In the genomic region with DNA sequence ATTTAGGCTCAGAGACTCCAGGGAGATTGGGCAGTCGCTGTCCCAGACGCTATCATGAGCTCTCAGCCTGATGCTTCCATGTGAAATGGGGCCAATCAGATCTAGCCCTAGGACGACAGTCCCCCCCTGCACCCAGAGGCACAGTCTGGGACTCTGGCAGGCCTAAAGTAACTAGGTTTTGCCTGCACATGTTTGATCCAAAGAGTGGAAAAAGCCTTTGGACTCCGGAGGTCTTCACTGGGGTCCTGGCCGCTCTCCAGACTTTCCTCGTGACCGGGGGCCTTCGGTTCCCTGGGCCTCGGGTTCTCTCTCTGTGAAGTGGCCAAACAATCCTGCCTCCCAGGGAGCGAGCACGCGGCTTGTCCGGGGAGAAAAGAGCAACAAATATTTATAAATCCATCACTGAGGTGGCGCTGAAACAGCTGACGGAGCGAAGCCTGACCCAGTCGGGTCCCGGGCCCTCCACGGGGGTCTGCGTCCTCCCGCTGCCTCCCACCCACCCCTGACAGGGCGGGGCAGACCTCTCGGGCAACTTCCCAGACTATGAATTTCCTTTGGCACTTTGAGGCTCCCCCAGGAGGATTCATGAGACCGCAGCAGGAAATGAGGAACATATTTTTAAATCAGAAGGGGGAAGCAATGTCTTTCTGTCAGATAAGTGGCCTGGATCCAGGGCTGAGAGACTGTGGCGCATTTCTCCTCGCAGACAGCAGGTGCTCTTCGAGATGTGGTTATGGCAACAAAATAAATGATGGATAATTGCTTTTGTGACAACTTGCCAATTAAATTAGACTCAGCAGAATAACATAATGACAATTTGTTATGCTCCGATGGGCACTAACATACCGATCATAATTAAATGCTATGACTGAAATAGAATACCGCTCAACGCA, we compare ENCODE assay signal across 8 cellular contexts. TPM values are rescaled to one million over a fixed set of nuclear protein-coding genes. Genes with fewer than 3 reads are reported as not detected.
DNase-seq lines count a peak whose midpoint lies in the region; ATAC-seq lines count a peak whose summit lies in the region.

No MANE protein-coding gene starts in this region.

- no peak for ATAC-seq in GM18907 (IDR thresholded peaks at IDR 0.05; ENCODE audit: unreplicated experiment)
- ATAC-seq in HG02981 (IDR thresholded peaks at IDR 0.05; ENCODE audit: unreplicated experiment), result no peak
- ATAC-seq in GM21529 (IDR thresholded peaks at IDR 0.05; ENCODE audit: unreplicated experiment), result no peak
- ATAC-seq in HG02610 (IDR thresholded peaks at IDR 0.05; ENCODE audit: unreplicated experiment), result no peak

- peak overlapping the region; percentile 49 for H3K27ac ChIP-seq in cingulate gyrus (ENCODE audit: low read depth, low read length)

- peak; percentile 71 for DNase-seq in G401 (ENCODE audit: low spot score)
- DNase-seq in NCI-H2196 (lab: John Stamatoyannopoulos, UW; ENCODE audit: unreplicated experiment), result peak; percentile 74
- DNase-seq in midbrain (lab: John Stamatoyannopoulos, UW), result peak; percentile 31

- in situ Hi-C loops in G401 (cut with HindIII; ENCODE audit: low sequenced_read_pairs), result no loop called here

RNA-seq across cellular contexts. Expression of gene MRPS23, which starts 38.9 kb away (rescaled TPM):
- 39.2 and 60.7 TPM in 2 replicates for total RNA-seq in G401 (2014; rRNA removed; shearing (Covaris generic))
